20 cellular contexts compared by ENCODE assay signal in the genomic region with DNA sequence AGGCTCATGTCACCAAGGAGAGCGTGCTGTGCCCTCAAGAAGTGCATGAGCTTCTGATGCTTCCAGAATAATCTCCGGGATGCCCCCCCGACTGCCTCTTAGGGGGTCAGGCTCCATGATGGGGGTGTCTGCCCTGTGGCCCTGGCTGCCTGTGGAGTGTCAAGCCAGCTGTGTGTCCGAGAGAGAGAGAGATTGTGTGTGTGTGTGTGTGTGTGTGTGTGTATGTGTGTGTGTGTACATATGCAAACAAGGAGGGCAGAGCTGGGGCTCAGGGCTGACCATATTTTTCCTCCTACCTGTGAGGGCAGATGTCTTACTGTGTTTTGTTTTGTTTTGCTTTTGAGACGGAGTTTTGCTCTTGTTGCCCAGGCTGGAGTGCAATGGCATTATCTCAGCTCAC. TPM values are rescaled to one million over a fixed set of nuclear protein-coding genes. Genes with fewer than 3 reads are reported as not detected.
DNase-seq lines count a peak whose midpoint lies in the region; ATAC-seq, FAIRE-seq and TF ChIP-seq lines count a peak whose summit lies in the region.
"Had no signal": no experiment of that assay in that cellular context is flagged by ENCODE, and none has a peak within 500 bp of the region (broad histone marks: within the 10 kb centered on the region; RNA-seq: fewer than 3 reads in every experiment).

No MANE protein-coding gene starts in this region.

- TF ChIP-seq POLR2A in GM12891 (IDR thresholded peaks at IDR 0.05; ENCODE audit: low read depth, low read length) (no peak), sigmoid colon (IDR thresholded peaks at IDR 0.05) (no peak)

- no peak overlapping the region for H2BK20ac ChIP-seq in H9 (ENCODE audit: low read depth, low read length, poor library complexity, severe bottlenecking)

- H3K14ac ChIP-seq in H9 (ENCODE audit: insufficient read depth, low read length): no peak overlapping the region

- no peak for DNase-seq in GM12891 (ENCODE audit: insufficient read length, low spot score)
- DNase-seq in H9: no peak
- no peak for DNase-seq in neural progenitor cell (ENCODE audit: low spot score)
- no peak for DNase-seq in sigmoid colon
- no peak for DNase-seq in activated naive CD4-positive, alpha-beta T cell treated with anti-CD3 and anti-CD28 coated beads for 36 hours
- DNase-seq in head of caudate nucleus: no peak
- DNase-seq: aorta, C1 segment of cervical spinal cord, cerebellar nuclear complex, DMS153, endodermal cell, NCI-H345, nucleus accumbens, SIG-M5, upper lobe of right lung had no signal

- H3K9me3 Mint-ChIP-seq in H9 (peaks cover 0 to 3% of the 10 kb centered on the region in 2 experiments; a peak in 2 of 5 replicates), neural progenitor cell (no peaks in the 10 kb centered on the region)
- no peaks in the 10 kb centered on the region for H3K9me3 Mint-ChIP-seq in activated naive CD4-positive, alpha-beta T cell treated with anti-CD3 and anti-CD28 coated beads for 36 hours
- H3K9me3 Mint-ChIP-seq: stimulated activated naive CD8-positive, alpha-beta T cell treated with anti-CD3 and anti-CD28 coated beads, Interleukin-15, Interleukin-2, amounts not matched to agents 100 ng/mL and 50 ng/mL, for 24 hours had no signal

- H3K36me3 ChIP-seq in SU-DHL-6 (ENCODE audit: low read length) (no peaks in the 10 kb centered on the region), neural progenitor cell (no peaks in the 10 kb centered on the region), sigmoid colon (peaks cover 0 to 12% (median 1%) of the 10 kb centered on the region in 4 donors)
- H3K36me3 ChIP-seq: upper lobe of right lung had no signal

- WGBS in H9 (ENCODE audit: extremely low coverage, insufficient read length, low lambda C conversion rate): no CpG with 5 or more reads among the region's 5 CpGs
- WGBS in sigmoid colon, 2 donors: 55 to 74% methylated on average over 5 of the region's 5 CpGs

- no peak overlapping the region for H3K4me3 Mint-ChIP-seq in H9
- no peak overlapping the region for H3K4me3 Mint-ChIP-seq in neural progenitor cell
- H3K4me3 Mint-ChIP-seq in activated naive CD4-positive, alpha-beta T cell treated with anti-CD3 and anti-CD28 coated beads for 36 hours: no peak overlapping the region
- H3K4me3 Mint-ChIP-seq: endodermal cell; stimulated activated naive CD8-positive, alpha-beta T cell treated with anti-CD3 and anti-CD28 coated beads, Interleukin-15, Interleukin-2, amounts not matched to agents 100 ng/mL and 50 ng/mL, for 24 hours had no signal

- no peak for TF ChIP-seq CTCF in H9 (conservative IDR thresholded peaks at IDR 0.05)
- TF ChIP-seq CTCF in SU-DHL-6 (IDR thresholded peaks at IDR 0.05; ENCODE audit: insufficient read depth, low read length, poor library complexity, severe bottlenecking): no peak
- TF ChIP-seq CTCF in neural progenitor cell (IDR thresholded peaks at IDR 0.05): no peak
- no peak for TF ChIP-seq CTCF in sigmoid colon (IDR thresholded peaks at IDR 0.05)

- no peak overlapping the region for H2BK12ac ChIP-seq in H9 (ENCODE audit: insufficient read length, low read depth, low read length)

- no peak for ATAC-seq in HG03139 (IDR thresholded peaks at IDR 0.05; ENCODE audit: unreplicated experiment)
- ATAC-seq: activated CD4-positive, CD25-positive, alpha-beta regulatory T cell treated with anti-CD3 and anti-CD28 coated beads, Interleukin-2, amount 50 U/mL, for 24 hours; upper lobe of right lung had no signal

- H3K27ac ChIP-seq in H9 (ENCODE audit: insufficient read length, low read depth, low read length) (no peak overlapping the region), SU-DHL-6 (ENCODE audit: low read depth, low read length) (peak overlapping the region; percentile 56; the same call in 1 of the 2 replicates), neural progenitor cell (peak overlapping the region; percentile 96), sigmoid colon (no peak overlapping the region)
- H3K27ac ChIP-seq: upper lobe of right lung had no signal

- H3K4me1 ChIP-seq in H9 (ENCODE audit: insufficient read depth, low read length) (no peaks in the 10 kb centered on the region), neural progenitor cell (peaks cover 39% of the 10 kb centered on the region), sigmoid colon (peaks cover 0 to 14% (median 11%) of the 10 kb centered on the region in 4 donors)

- TF ChIP-seq EP300 in sigmoid colon (IDR thresholded peaks at IDR 0.05): no peak

- no peak overlapping the region for H3K18ac ChIP-seq in H9 (ENCODE audit: insufficient read length, low read depth, low read length)

- H3K23me2 ChIP-seq in H9 (ENCODE audit: insufficient read length, low read depth, low read length, poor library complexity, severe bottlenecking): peaks cover under 1% of the 10 kb centered on the region

- H3K56ac ChIP-seq in H9 (ENCODE audit: insufficient read length, low read depth, low read length): no peak overlapping the region

- no peak overlapping the region for H4K91ac ChIP-seq in H9 (ENCODE audit: insufficient read length, low read depth, low read length)

- no peak overlapping the region for H4K8ac ChIP-seq in H9 (replicated peaks; ENCODE audit: insufficient read length, low read depth, low read length)

- no peak overlapping the region for H2BK15ac ChIP-seq in H9 (ENCODE audit: low read depth, low read length)

- H4K20me1 ChIP-seq in H9 (ENCODE audit: control insufficient read depth, insufficient read depth, insufficient read length) (no peaks in the 10 kb centered on the region), SU-DHL-6 (ENCODE audit: low read depth, low read length) (no peaks in the 10 kb centered on the region), neural progenitor cell (ENCODE audit: low read depth) (no peaks in the 10 kb centered on the region)

- intact Hi-C loops in sigmoid colon (cut with DNase I) (no loop called here), head of caudate nucleus (cut with DNase I) (no loop called here)
- intact Hi-C loops in activated naive CD4-positive, alpha-beta T cell treated with anti-CD3 and anti-CD28 coated beads for 36 hours (cut with micrococcal nuclease): no loop called here

- no peak overlapping the region for H3T11ph ChIP-seq in H9 (ENCODE audit: low read length)

- H3K4me2 ChIP-seq in H9 (ENCODE audit: insufficient read depth, insufficient read length, low read length) (no peak overlapping the region), SU-DHL-6 (ENCODE audit: low read depth, low read length, poor library complexity, severe bottlenecking) (peak overlapping the region; percentile 36), neural progenitor cell (no peak overlapping the region)

- H3K9me3 ChIP-seq in H9 (ENCODE audit: control insufficient read depth, low read depth, low read length) (no peaks in the 10 kb centered on the region), SU-DHL-6 (ENCODE audit: insufficient read depth, low read length) (no peaks in the 10 kb centered on the region), neural progenitor cell (ENCODE audit: low read depth) (no peaks in the 10 kb centered on the region), sigmoid colon (no peaks in the 10 kb centered on the region)
- H3K9me3 ChIP-seq: upper lobe of right lung had no signal

- CTCF ChIA-PET in activated naive CD4-positive, alpha-beta T cell treated with anti-CD3 and anti-CD28 coated beads for 36 hours (lab: Charles Lee): interaction anchor here (1.7 kb wide), 1 partner anchor 52 kb away, joined by 5 read pairs; no protein-coding TSS in a partner anchor

- H3F3A ChIP-seq in SU-DHL-6 (ENCODE audit: insufficient read depth) (peaks cover 15% of the 10 kb centered on the region), neural progenitor cell (ENCODE audit: low read depth) (peaks cover 41% of the 10 kb centered on the region)

- H3K27me3 ChIP-seq in H9 (ENCODE audit: insufficient read depth, low read length) (no peaks in the 10 kb centered on the region), SU-DHL-6 (ENCODE audit: low read length) (no peaks in the 10 kb centered on the region), neural progenitor cell (no peaks in the 10 kb centered on the region), sigmoid colon (no peaks in the 10 kb centered on the region)
- H3K27me3 ChIP-seq: upper lobe of right lung had no signal

- no peak overlapping the region for H4K5ac ChIP-seq in H9 (ENCODE audit: insufficient read length, low read depth, low read length)

- no peak overlapping the region for H3K23ac ChIP-seq in H9 (ENCODE audit: insufficient read length, low read depth, low read length)

- H2BK120ac ChIP-seq in H9 (ENCODE audit: low read depth, low read length, poor library complexity, severe bottlenecking): no peak overlapping the region

- no peak overlapping the region for H2BK5ac ChIP-seq in H9 (ENCODE audit: insufficient read length, low read length)

- FAIRE-seq in GM12891 (lab: Jason Lieb, UNC): peak; percentile 93
- FAIRE-seq: islet of Langerhans had no signal

- H2AK5ac ChIP-seq in H9 (ENCODE audit: insufficient read length, low read length): no peak overlapping the region

- H3K36me3 Mint-ChIP-seq in H9 (ENCODE audit: insufficient read depth in 1 of 3, low read depth in 3 of 3): peaks cover 1 to 7% (median 5%) of the 10 kb centered on the region in 3 experiments; a peak in 6 of 7 replicates
- no peaks in the 10 kb centered on the region for H3K36me3 Mint-ChIP-seq in neural progenitor cell
- H3K36me3 Mint-ChIP-seq in activated naive CD4-positive, alpha-beta T cell treated with anti-CD3 and anti-CD28 coated beads for 36 hours (ENCODE audit: low read depth): no peaks in the 10 kb centered on the region

- no peak overlapping the region for H3K4ac ChIP-seq in H9 (ENCODE audit: low read depth, low read length)

- no peak overlapping the region for H3K9ac ChIP-seq in H9 (ENCODE audit: extremely low read depth, insufficient read length, low read length)
- no peak overlapping the region for H3K9ac ChIP-seq in SU-DHL-6 (ENCODE audit: low read length)
- H3K9ac ChIP-seq in neural progenitor cell: no peak overlapping the region

- H3K27ac Mint-ChIP-seq in H9 (peak overlapping the region in 2 of 3 experiments; percentile 28 to 46; a peak in 3 of 7 replicates), neural progenitor cell (peak overlapping the region; percentile 68)
- H3K27ac Mint-ChIP-seq in activated naive CD4-positive, alpha-beta T cell treated with anti-CD3 and anti-CD28 coated beads for 36 hours: no peak overlapping the region
- H3K27ac Mint-ChIP-seq: stimulated activated naive CD8-positive, alpha-beta T cell treated with anti-CD3 and anti-CD28 coated beads, Interleukin-15, Interleukin-2, amounts not matched to agents 100 ng/mL and 50 ng/mL, for 24 hours had no signal

- H3K27me3 Mint-ChIP-seq in H9 (ENCODE audit: low read depth) (peaks cover 9% of the 10 kb centered on the region), neural progenitor cell (ENCODE audit: insufficient read depth, low read depth) (peaks cover 12% of the 10 kb centered on the region)
- H3K27me3 Mint-ChIP-seq in activated naive CD4-positive, alpha-beta T cell treated with anti-CD3 and anti-CD28 coated beads for 36 hours (ENCODE audit: low read depth): peaks cover 29% of the 10 kb centered on the region

- H2AFZ ChIP-seq in H9 (ENCODE audit: low read length) (no peak overlapping the region), SU-DHL-6 (ENCODE audit: low read depth, low read length, severe bottlenecking) (no peak overlapping the region), neural progenitor cell (replicated peaks) (no peak overlapping the region)

- H3K79me2 ChIP-seq in H9 (ENCODE audit: insufficient read depth, low read length) (no peaks in the 10 kb centered on the region), SU-DHL-6 (ENCODE audit: insufficient read depth, low read length) (no peaks in the 10 kb centered on the region), neural progenitor cell (ENCODE audit: low read depth) (no peaks in the 10 kb centered on the region)

- no peak overlapping the region for H3K4me3 ChIP-seq in SU-DHL-6 (ENCODE audit: insufficient read depth, low read length, poor library complexity, severe bottlenecking)
- H3K4me3 ChIP-seq in neural progenitor cell: no peak overlapping the region
- no peak overlapping the region for H3K4me3 ChIP-seq in sigmoid colon
- H3K4me3 ChIP-seq: upper lobe of right lung had no signal

- H3K4me1 Mint-ChIP-seq in H9 (peaks cover 27 to 35% of the 10 kb centered on the region in 2 experiments), neural progenitor cell (peaks cover 45% of the 10 kb centered on the region)
- peaks cover 3% of the 10 kb centered on the region for H3K4me1 Mint-ChIP-seq in activated naive CD4-positive, alpha-beta T cell treated with anti-CD3 and anti-CD28 coated beads for 36 hours (ENCODE audit: low read depth)

- H3K9me2 ChIP-seq in SU-DHL-6 (replicated peaks; ENCODE audit: insufficient read depth, low read length): no peaks in the 10 kb centered on the region

- no peaks in the 10 kb centered on the region for H3K79me1 ChIP-seq in H9 (ENCODE audit: insufficient read depth, low read depth, low read length, poor library complexity, severe bottlenecking)

RNA-seq across cellular contexts. Expression of a gene that starts 5.6 kb away (rescaled TPM):
- 10.5 TPM for polyA plus RNA-seq in GM12891 (2012; ENCODE audit: low read depth, missing spikeins)
- total RNA-seq in H9 (2021): 44.0 and 50.1 TPM in 2 replicates
- total RNA-seq in neural progenitor cell (ENCODE audit: low replicate concordance): 60.0 and 107 TPM in 2 replicates
- 100 to 1,000 TPM; 112 to 132 (median 126) TPM for total RNA-seq in sigmoid colon
- 100 to 1,000 TPM; 195 to 348 (median 225) TPM for polyA plus RNA-seq in sigmoid colon
- 1 to 10 TPM; 4.0 to 4.6 TPM for total RNA-seq in activated naive CD4-positive, alpha-beta T cell treated with anti-CD3 and anti-CD28 coated beads for 36 hours

Comparison
In these comparisons a context has a peak if more than half of its experiments do, and no peak if none do; other contexts are left out.
1. H3K27ac ChIP-seq: peak in SU-DHL-6 (single experiment) and neural progenitor cell (single experiment); none in H9 (single experiment) and sigmoid colon (0 of 4).